In the genomic region with DNA sequence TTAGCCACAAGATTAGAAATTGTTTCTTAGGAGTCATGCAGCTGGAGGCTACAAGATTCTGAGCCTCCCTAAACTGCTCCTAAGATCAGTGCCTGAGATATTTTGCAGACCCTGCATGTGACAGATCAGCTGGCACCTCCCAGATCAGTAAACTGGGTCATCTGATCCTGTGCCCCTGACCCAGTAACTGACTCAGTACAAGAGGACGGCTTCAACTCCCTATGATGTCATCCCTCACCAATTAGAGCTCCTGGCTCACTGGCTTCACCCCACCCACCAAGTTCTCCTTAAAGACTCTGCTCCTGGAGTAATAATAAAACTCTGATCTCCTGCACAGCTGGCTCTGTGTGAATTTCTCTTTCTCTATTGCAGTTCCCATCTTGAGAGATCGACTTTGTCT, we compare ENCODE assay signal across 20 cellular contexts.
"Had no signal": no experiment of that assay in that cellular context is flagged by ENCODE, and none has a peak within 500 bp of the region (broad histone marks: within the 10 kb centered on the region; RNA-seq: fewer than 3 reads in every experiment).

No MANE protein-coding gene starts in this region.

- ATAC-seq: activated CD8-positive, alpha-beta T cell treated with anti-CD3 and anti-CD28 coated beads for 36 hours; activated T-helper 17 cell treated with anti-CD3 and anti-CD28 coated beads, Interleukin-2, amount 50 U/mL, for 72 hours; body of pancreas; left cardiac atrium; lower lobe of right lung; natural killer cell treated with Interleukin-12 subunit alpha and Interleukin-12 subunit beta and Interleukin-15 and Interleukin-18, amount 100 ng/mL, for 72 hours; pancreas; stimulated activated naive CD8-positive, alpha-beta T cell treated with anti-CD3 and anti-CD28 coated beads, Interleukin-15, Interleukin-2, amounts not matched to agents 100 U/mL and 50 U/mL, for 24 hours had no signal

- H3K36me3 ChIP-seq: colonic mucosa, lower lobe of right lung, neutrophil, pancreas, tibial nerve had no signal

- H3K27ac ChIP-seq: body of pancreas, colonic mucosa, lower lobe of right lung, neutrophil, pancreas, tibial nerve had no signal

- H3K4me1 ChIP-seq: body of pancreas, colonic mucosa, lower lobe of right lung, pancreas, tibial nerve had no signal

- H3K4me3 ChIP-seq: body of pancreas, colonic mucosa, lower lobe of right lung, pancreas, tibial nerve had no signal

- DNase-seq: activated CD4-positive, alpha-beta T cell treated with anti-CD3 and anti-CD28 coated beads, Interleukin-2, amount 10 ng/mL, durations not matched to agents 24 days and 14 days; activated CD4-positive, CD25-positive, alpha-beta regulatory T cell; activated CD8-positive, alpha-beta T cell treated with anti-CD3 and anti-CD28 coated beads for 36 hours; activated naive CD4-positive, alpha-beta T cell; activated naive CD8-positive, alpha-beta T cell treated with anti-CD3 and anti-CD28 coated beads, Interleukin-2, amount 10 ng/mL, durations not matched to agents 7 days and 5 days; activated T-cell treated with anti-CD3 and anti-CD28 coated beads, Interleukin-2, amount 50 U/mL, for 1 hour; body of pancreas; central memory CD4-positive, alpha-beta T cell; colonic mucosa; left cardiac atrium; lower lobe of right lung; pancreas; stimulated activated naive CD8-positive, alpha-beta T cell treated with anti-CD3 and anti-CD28 coated beads, Interleukin-15, Interleukin-2, amounts not matched to agents 100 U/mL and 50 U/mL, for 24 hours; substantia nigra; T-helper 1 cell; T-helper 9 cell had no signal

- H3K27me3 ChIP-seq: body of pancreas, colonic mucosa, neutrophil, pancreas, tibial nerve had no signal

- H3K9me3 ChIP-seq: body of pancreas, colonic mucosa, lower lobe of right lung, neutrophil, pancreas, tibial nerve had no signal
